Comparison of ENCODE assay signal across 9 cellular contexts in the genomic region with DNA sequence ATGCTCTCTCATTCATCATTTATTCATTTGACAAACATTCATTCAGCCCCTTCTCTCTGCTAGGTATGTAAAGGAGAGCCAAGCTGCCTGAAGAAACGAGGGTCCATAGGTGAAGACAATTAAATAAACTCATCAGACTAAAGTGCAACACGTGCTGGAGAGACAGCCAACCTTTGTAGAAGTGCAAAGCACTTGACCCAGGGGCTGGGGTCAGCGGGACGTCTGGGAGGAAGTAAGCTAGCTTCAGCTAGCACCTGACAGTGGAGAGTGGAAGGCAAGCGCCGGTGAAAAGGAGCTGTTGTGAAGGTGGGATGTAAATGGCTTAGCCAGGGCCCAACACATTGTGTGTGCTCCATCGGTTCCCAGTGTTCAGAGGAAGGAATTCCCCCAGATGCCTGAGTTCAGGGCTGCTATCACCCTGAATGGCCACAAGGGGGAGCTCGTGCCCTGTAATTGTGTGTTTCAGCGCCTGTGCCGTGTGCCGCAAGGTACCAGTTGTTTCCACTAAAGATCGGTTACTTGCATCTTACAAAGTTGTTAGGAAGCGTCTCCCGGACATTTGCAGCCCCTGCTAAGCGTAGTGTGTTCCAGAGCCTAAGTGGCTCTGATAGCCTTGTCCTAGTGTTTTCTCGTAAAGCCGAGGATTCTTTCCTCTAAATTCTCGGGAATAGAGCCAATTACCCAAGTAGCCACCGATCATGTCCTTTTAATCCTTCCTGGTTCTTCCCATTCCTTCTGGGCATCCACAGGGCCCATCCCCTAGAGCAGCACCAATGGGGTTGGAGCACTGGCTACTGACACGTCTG. TPM values are rescaled to one million over a fixed set of nuclear protein-coding genes. Genes with fewer than 3 reads are reported as not detected.
DNase-seq lines count a peak whose midpoint lies in the region; ATAC-seq and TF ChIP-seq lines count a peak whose summit lies in the region.
"Had no signal": no experiment of that assay in that cellular context is flagged by ENCODE, and none has a peak within 500 bp of the region (broad histone marks: within the 10 kb centered on the region; RNA-seq: fewer than 3 reads in every experiment).

No MANE protein-coding gene starts in this region.

- H3K36me3 Mint-ChIP-seq in CD8-positive, alpha-beta T cell, result no peaks in the 10 kb centered on the region
- H3K36me3 Mint-ChIP-seq in activated CD8-positive, alpha-beta memory T cell treated with anti-CD3 and anti-CD28 coated beads, Interleukin-2, amount 10 ng/mL, durations not matched to agents 7 days and 5 days, result no peaks in the 10 kb centered on the region

- H3K36me3 ChIP-seq in CD8-positive, alpha-beta T cell (ENCODE audit: insufficient read depth, low read length), result no peaks in the 10 kb centered on the region
- no peaks in the 10 kb centered on the region for H3K36me3 ChIP-seq in NT2/D1 (ENCODE audit: insufficient read depth, insufficient read length, low read length)

- no peak overlapping the region for H3K9ac ChIP-seq in NT2/D1 (ENCODE audit: insufficient read length, low read depth)

- no peaks in the 10 kb centered on the region for H3K9me3 ChIP-seq in CD8-positive, alpha-beta T cell (ENCODE audit: low read length)
- H3K9me3 ChIP-seq in NT2/D1 (ENCODE audit: insufficient read depth, low read length), result no peaks in the 10 kb centered on the region

- H3K27me3 Mint-ChIP-seq in CD8-positive, alpha-beta T cell (ENCODE audit: low read depth), result peaks cover 51% of the 10 kb centered on the region
- peaks cover 84% of the 10 kb centered on the region for H3K27me3 Mint-ChIP-seq in activated CD8-positive, alpha-beta memory T cell treated with anti-CD3 and anti-CD28 coated beads, Interleukin-2, amount 10 ng/mL, durations not matched to agents 7 days and 5 days

- intact Hi-C loops in CD8-positive, alpha-beta T cell (cut with DNase I, micrococcal nuclease), result loop anchor here (1.0 to 5.0 kb wide), 3 partner anchors 130 to 621 kb away; a partner anchor contains a TSS

- ATAC-seq in CD8-positive, alpha-beta T cell, result peak; percentile 97
- peak; percentile 60 for ATAC-seq in HG03045 (IDR thresholded peaks at IDR 0.05; ENCODE audit: unreplicated experiment)
- ATAC-seq in activated CD8-positive, alpha-beta memory T cell treated with anti-CD3 and anti-CD28 coated beads, Interleukin-2, amount 10 ng/mL, durations not matched to agents 7 days and 5 days, result peak; percentile 68
- ATAC-seq in GM18873 (IDR thresholded peaks at IDR 0.05; ENCODE audit: low FRiP score, unreplicated experiment), result no peak

- CTCF ChIA-PET in CD8-positive, alpha-beta T cell (lab: Charles Lee), result interaction anchor here (0.6 to 5.2 kb wide), 18 partner anchors 9 to 420 kb away, joined by 3 to 60 read pairs (median 3); no protein-coding TSS in a partner anchor
- CTCF ChIA-PET in activated CD8-positive, alpha-beta memory T cell treated with anti-CD3 and anti-CD28 coated beads, Interleukin-2, amount 10 ng/mL, durations not matched to agents 7 days and 5 days (lab: Charles Lee), result interaction anchor here (0.8 to 2.1 kb wide), 24 partner anchors 9 to 408 kb away, joined by 3 to 21 read pairs (median 6); no protein-coding TSS in a partner anchor

- H3K27me3 ChIP-seq in CD8-positive, alpha-beta T cell (ENCODE audit: insufficient read depth, low read length), result peaks cover 6% of the 10 kb centered on the region
- peaks cover 13% of the 10 kb centered on the region for H3K27me3 ChIP-seq in NT2/D1 (ENCODE audit: insufficient read depth, insufficient read length)

- no peak overlapping the region for H3K4me3 Mint-ChIP-seq in CD8-positive, alpha-beta T cell
- H3K4me3 Mint-ChIP-seq in activated CD8-positive, alpha-beta memory T cell treated with anti-CD3 and anti-CD28 coated beads, Interleukin-2, amount 10 ng/mL, durations not matched to agents 7 days and 5 days, result no peak overlapping the region

- no peak overlapping the region for H3K27ac Mint-ChIP-seq in CD8-positive, alpha-beta T cell
- no peak overlapping the region for H3K27ac Mint-ChIP-seq in activated CD8-positive, alpha-beta memory T cell treated with anti-CD3 and anti-CD28 coated beads, Interleukin-2, amount 10 ng/mL, durations not matched to agents 7 days and 5 days

- H3K9me3 Mint-ChIP-seq in CD8-positive, alpha-beta T cell, result no peaks in the 10 kb centered on the region
- H3K9me3 Mint-ChIP-seq in activated CD8-positive, alpha-beta memory T cell treated with anti-CD3 and anti-CD28 coated beads, Interleukin-2, amount 10 ng/mL, durations not matched to agents 7 days and 5 days (ENCODE audit: low read depth), result no peaks in the 10 kb centered on the region

- H3K27ac ChIP-seq in CD8-positive, alpha-beta T cell (ENCODE audit: low read depth, low read length), result no peak overlapping the region

- no peak overlapping the region for H3K4me3 ChIP-seq in CD8-positive, alpha-beta T cell (ENCODE audit: low read depth, low read length)
- no peak overlapping the region for H3K4me3 ChIP-seq in NT2/D1 (ENCODE audit: insufficient read length, low read depth)
- peak overlapping the region; percentile 20 for H3K4me3 ChIP-seq in epithelial cell of esophagus (ENCODE audit: low read length)

- peak; percentile 33 to 80 (median 70) for DNase-seq in CD8-positive, alpha-beta T cell
- DNase-seq in NT2/D1 (ENCODE audit: low read depth, low spot score) (peak; percentile 69), epithelial cell of esophagus (ENCODE audit: low read depth) (peak; percentile 77), mucosa of gallbladder (ENCODE audit: low spot score) (peak; percentile 68)
- DNase-seq in activated CD8-positive, alpha-beta memory T cell treated with anti-CD3 and anti-CD28 coated beads, Interleukin-2, amount 10 ng/mL, durations not matched to agents 7 days and 5 days, result peak; percentile 74
- DNase-seq in stimulated activated CD8-positive, alpha-beta memory T cell treated with anti-CD3 and anti-CD28 coated beads, Interleukin-4, amount 100 ng/mL, for 1 hour (ENCODE audit: low read depth in 2 of 2, low spot score in 1 of 2), result peak; percentile 50 to 54

- peaks cover 3% of the 10 kb centered on the region for H3K4me1 ChIP-seq in CD8-positive, alpha-beta T cell (ENCODE audit: insufficient read depth, low read length)
- peaks cover 4% of the 10 kb centered on the region for H3K4me1 ChIP-seq in NT2/D1 (ENCODE audit: insufficient read depth, insufficient read length)

- peaks cover 5% of the 10 kb centered on the region for H3K4me1 Mint-ChIP-seq in CD8-positive, alpha-beta T cell (ENCODE audit: low read depth)
- peaks cover 16% of the 10 kb centered on the region for H3K4me1 Mint-ChIP-seq in activated CD8-positive, alpha-beta memory T cell treated with anti-CD3 and anti-CD28 coated beads, Interleukin-2, amount 10 ng/mL, durations not matched to agents 7 days and 5 days

- POLR2A ChIA-PET in CD8-positive, alpha-beta T cell (lab: Charles Lee), result interaction anchor here (0.9 kb wide), 1 partner anchor 13 kb away, joined by 3 read pairs; no protein-coding TSS in a partner anchor

- TF ChIP-seq CTCF in CD8-positive, alpha-beta T cell (IDR thresholded peaks at IDR 0.05), result peak; percentile 90
- peak; percentile 94 for TF ChIP-seq CTCF in epithelial cell of esophagus (IDR thresholded peaks at IDR 0.05; ENCODE audit: insufficient read depth, low read depth, low read length, missing control alignments)

RNA-seq across cellular contexts. Expression of a gene that starts 30.6 kb away (rescaled TPM):
- not detected for total RNA-seq in CD8-positive, alpha-beta T cell
- total RNA-seq in activated CD8-positive, alpha-beta memory T cell treated with anti-CD3 and anti-CD28 coated beads, Interleukin-2, amount 10 ng/mL, durations not matched to agents 7 days and 5 days, result not detected
- total RNA-seq in mucosa of gallbladder, result not detected
- total RNA-seq: T-helper 1 cell treated with Interleukin-12 subunit alpha and Interleukin-12 subunit beta and Interleukin-4 antibody, amounts not matched to agents 30 ng/mL and 1 ng/mL, for 36 hours had no signal
